ENCODE assay signal across 16 cellular contexts in the genomic region with DNA sequence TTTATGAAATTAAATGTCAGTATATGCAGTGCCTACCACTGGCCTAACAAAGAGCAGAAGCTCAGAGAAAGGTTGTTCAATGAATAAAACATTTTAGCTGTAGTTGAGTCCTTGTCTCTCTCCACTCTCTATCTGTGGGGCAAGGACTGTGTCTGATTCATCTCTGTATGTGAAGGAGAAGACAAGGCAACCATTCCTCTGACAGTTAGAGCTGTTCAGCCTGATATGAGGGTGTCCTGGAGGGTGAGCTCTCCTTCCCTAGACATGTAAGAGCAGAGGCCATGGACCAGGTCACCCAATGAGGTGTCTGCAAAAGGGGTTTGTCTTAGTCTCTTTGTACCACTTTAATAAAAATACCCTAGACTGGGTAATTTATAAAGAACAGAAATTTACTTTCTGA. TPM values are rescaled to one million over a fixed set of nuclear protein-coding genes. Genes with fewer than 3 reads are reported as not detected.
DNase-seq lines count a peak whose midpoint lies in the region; ATAC-seq and TF ChIP-seq lines count a peak whose summit lies in the region.
"Had no signal": no experiment of that assay in that cellular context is flagged by ENCODE, and none has a peak within 500 bp of the region (broad histone marks: within the 10 kb centered on the region; RNA-seq: fewer than 3 reads in every experiment).

No MANE protein-coding gene starts in this region.

- no peak overlapping the region for H2BK20ac ChIP-seq in H9 (ENCODE audit: low read depth, low read length, poor library complexity, severe bottlenecking)

- H2BK12ac ChIP-seq in H9 (ENCODE audit: insufficient read length, low read depth, low read length): no peak overlapping the region

- H3K79me2 ChIP-seq in H9 (ENCODE audit: insufficient read depth, low read length): no peaks in the 10 kb centered on the region
- H3K79me2 ChIP-seq in smooth muscle cell (ENCODE audit: low read depth): no peaks in the 10 kb centered on the region

- no peak overlapping the region for H2BK5ac ChIP-seq in H9 (ENCODE audit: insufficient read length, low read length)

- H3K4me1 ChIP-seq in Caco-2: peaks cover 39% of the 10 kb centered on the region
- H3K4me1 ChIP-seq in H9 (ENCODE audit: insufficient read depth, low read length): peaks cover 7% of the 10 kb centered on the region
- no peaks in the 10 kb centered on the region for H3K4me1 ChIP-seq in smooth muscle cell (ENCODE audit: low read depth)
- H3K4me1 ChIP-seq: BE2C, HAP-1 had no signal

- H3K9me3 Mint-ChIP-seq in Caco-2 (ENCODE audit: unreplicated experiment) (no peaks in the 10 kb centered on the region), H9 (no peaks in the 10 kb centered on the region), mesothelial cell of epicardium (no peaks in the 10 kb centered on the region)
- H3K9me3 Mint-ChIP-seq: IgD-negative memory B cell had no signal

- CTCF ChIA-PET in Caco-2 (lab: Charles Lee): interaction anchor here (0.6 to 1.1 kb wide), 2 partner anchors 43 to 86 kb away, joined by 3 read pairs; no protein-coding TSS in a partner anchor

- H3K4me3 ChIP-seq in Caco-2 (ENCODE audit: low read depth, low read length) (no peak overlapping the region), smooth muscle cell (no peak overlapping the region)
- H3K4me3 ChIP-seq: HAP-1 had no signal

- peak overlapping the region; percentile 27 for H3K27ac Mint-ChIP-seq in Caco-2 (ENCODE audit: unreplicated experiment)
- no peak overlapping the region for H3K27ac Mint-ChIP-seq in H9
- no peak overlapping the region for H3K27ac Mint-ChIP-seq in mesothelial cell of epicardium
- H3K27ac Mint-ChIP-seq: CD4-positive, alpha-beta memory T cell; IgD-negative memory B cell had no signal

- H3K23me2 ChIP-seq in H9 (ENCODE audit: insufficient read length, low read depth, low read length, poor library complexity, severe bottlenecking): no peaks in the 10 kb centered on the region

- no peaks in the 10 kb centered on the region for H3F3A ChIP-seq in smooth muscle cell (ENCODE audit: low read depth)

- H3K4me1 Mint-ChIP-seq in Caco-2 (ENCODE audit: low read depth, unreplicated experiment) (peaks cover 40% of the 10 kb centered on the region), H9 (peaks cover 31 to 40% of the 10 kb centered on the region in 2 experiments), mesothelial cell of epicardium (peaks cover 23% of the 10 kb centered on the region)

- H2BK15ac ChIP-seq in H9 (ENCODE audit: low read depth, low read length): no peak overlapping the region

- ATAC-seq in left lobe of liver: no peak

- intact Hi-C loops in Caco-2 (cut with micrococcal nuclease; ENCODE audit: unreplicated experiment): no loop called here

- no peaks in the 10 kb centered on the region for H3K36me3 ChIP-seq in Caco-2 (ENCODE audit: control insufficient read depth, insufficient read depth, low read length)
- no peaks in the 10 kb centered on the region for H3K36me3 ChIP-seq in smooth muscle cell (ENCODE audit: low read depth)
- H3K36me3 ChIP-seq: BE2C, HAP-1 had no signal

- H3K18ac ChIP-seq in H9 (ENCODE audit: insufficient read length, low read depth, low read length): no peak overlapping the region

- H3K9ac ChIP-seq in H9 (ENCODE audit: extremely low read depth, insufficient read length, low read length): no peak overlapping the region
- H3K9ac ChIP-seq in smooth muscle cell (ENCODE audit: low read depth): no peak overlapping the region

- H4K5ac ChIP-seq in H9 (ENCODE audit: insufficient read length, low read depth, low read length): no peak overlapping the region

- H4K91ac ChIP-seq in H9 (ENCODE audit: insufficient read length, low read depth, low read length): no peak overlapping the region

- no peaks in the 10 kb centered on the region for H3K9me3 ChIP-seq in Caco-2
- H3K9me3 ChIP-seq in H9 (ENCODE audit: control insufficient read depth, low read depth, low read length): no peaks in the 10 kb centered on the region
- H3K9me3 ChIP-seq in smooth muscle cell (replicated peaks; ENCODE audit: low read depth): no peaks in the 10 kb centered on the region
- H3K9me3 ChIP-seq: BE2C, HAP-1 had no signal

- no peak overlapping the region for H2AK5ac ChIP-seq in H9 (ENCODE audit: insufficient read length, low read length)

- no peak overlapping the region for H3T11ph ChIP-seq in H9 (ENCODE audit: low read length)

- no peak overlapping the region for H3K4ac ChIP-seq in H9 (ENCODE audit: low read depth, low read length)

- H3K56ac ChIP-seq in H9 (ENCODE audit: insufficient read length, low read depth, low read length): no peak overlapping the region

- H3K27ac ChIP-seq in H9 (ENCODE audit: insufficient read length, low read depth, low read length) (no peak overlapping the region), smooth muscle cell (ENCODE audit: low read depth) (no peak overlapping the region)
- H3K27ac ChIP-seq: C4-2B had no signal

- H3K27me3 ChIP-seq in Caco-2 (replicated peaks; ENCODE audit: control insufficient read depth, insufficient read depth, low read length) (no peaks in the 10 kb centered on the region), H9 (ENCODE audit: insufficient read depth, low read length) (peaks cover 9% of the 10 kb centered on the region; the same call in 1 of the 2 replicates), smooth muscle cell (ENCODE audit: low read depth) (peaks cover 31% of the 10 kb centered on the region)
- H3K27me3 ChIP-seq: BE2C had no signal

- H2BK120ac ChIP-seq in H9 (ENCODE audit: low read depth, low read length, poor library complexity, severe bottlenecking): no peak overlapping the region

- no peak overlapping the region for H3K23ac ChIP-seq in H9 (ENCODE audit: insufficient read length, low read depth, low read length)

- DNase-seq in Caco-2: peak in 1 of 2 experiments; percentile 0
- DNase-seq in H9: peak; percentile 10
- DNase-seq in left lobe of liver (ENCODE audit: low spot score): peak; percentile 1
- no peak for DNase-seq in smooth muscle cell (lab: John Stamatoyannopoulos, UW; ENCODE audit: unreplicated experiment)
- no peak for DNase-seq in NCI-H1694 (lab: John Stamatoyannopoulos, UW)
- no peak for DNase-seq in AG20443 (ENCODE audit: low spot score)
- no peak for DNase-seq in mesothelial cell of epicardium (ENCODE audit: low spot score in 2 of 2, unreplicated experiment in 2 of 2)
- DNase-seq: BE2C; CD4-positive, alpha-beta memory T cell; DMS53; GF-D8; GOT3 had no signal

- H3K79me1 ChIP-seq in H9 (ENCODE audit: insufficient read depth, low read depth, low read length, poor library complexity, severe bottlenecking): no peaks in the 10 kb centered on the region

- POLR2A ChIA-PET in Caco-2 (lab: Charles Lee): interaction anchor here (0.7 kb wide), 1 partner anchor 15 kb away, joined by 3 read pairs; no protein-coding TSS in a partner anchor

- H4K8ac ChIP-seq in H9 (replicated peaks; ENCODE audit: insufficient read length, low read depth, low read length): no peak overlapping the region

- no peak for TF ChIP-seq CTCF in Caco-2 (IDR thresholded peaks at IDR 0.05; ENCODE audit: insufficient read depth in 1 of 2, low read depth in 1 of 2, low read length in 1 of 2, severe bottlenecking in 1 of 2, unreplicated experiment in 1 of 2)
- TF ChIP-seq CTCF in H9 (conservative IDR thresholded peaks at IDR 0.05): no peak
- TF ChIP-seq CTCF in smooth muscle cell (IDR thresholded peaks at IDR 0.05; ENCODE audit: borderline replicate concordance, insufficient read depth, poor library complexity, severe bottlenecking): no peak
- TF ChIP-seq CTCF in mesothelial cell of epicardium (IDR thresholded peaks at IDR 0.05; ENCODE audit: unreplicated experiment): no peak

- H3K4me3 Mint-ChIP-seq in Caco-2 (ENCODE audit: unreplicated experiment) (no peak overlapping the region), H9 (no peak overlapping the region), mesothelial cell of epicardium (no peak overlapping the region)
- H3K4me3 Mint-ChIP-seq: CD4-positive, alpha-beta memory T cell; IgD-negative memory B cell had no signal

- peaks cover 12% of the 10 kb centered on the region for H3K36me3 Mint-ChIP-seq in Caco-2 (ENCODE audit: insufficient read depth, unreplicated experiment)
- H3K36me3 Mint-ChIP-seq in H9 (ENCODE audit: insufficient read depth in 1 of 3, low read depth in 3 of 3): no peaks in the 10 kb centered on the region
- no peaks in the 10 kb centered on the region for H3K36me3 Mint-ChIP-seq in mesothelial cell of epicardium
- H3K36me3 Mint-ChIP-seq: CD4-positive, alpha-beta memory T cell; IgD-negative memory B cell had no signal

- no peak overlapping the region for H3K4me2 ChIP-seq in H9 (ENCODE audit: insufficient read depth, insufficient read length, low read length)
- H3K4me2 ChIP-seq in smooth muscle cell: no peak overlapping the region

- no peak overlapping the region for H2AFZ ChIP-seq in H9 (ENCODE audit: low read length)
- peak overlapping the region; percentile 21 for H2AFZ ChIP-seq in smooth muscle cell (ENCODE audit: low read depth)

- no peak overlapping the region for H3K14ac ChIP-seq in H9 (ENCODE audit: insufficient read depth, low read length)

- no TSS peak for BruUV-seq in Caco-2 (replicated peaks; lab: Mats Ljungman, UMichigan)

- H4K20me1 ChIP-seq in H9 (ENCODE audit: control insufficient read depth, insufficient read depth, insufficient read length) (no peaks in the 10 kb centered on the region), smooth muscle cell (ENCODE audit: low read depth) (no peaks in the 10 kb centered on the region)

- H3K27me3 Mint-ChIP-seq in Caco-2 (ENCODE audit: insufficient read depth, unreplicated experiment): no peaks in the 10 kb centered on the region
- peaks cover 70% of the 10 kb centered on the region for H3K27me3 Mint-ChIP-seq in H9 (ENCODE audit: low read depth)
- H3K27me3 Mint-ChIP-seq in mesothelial cell of epicardium (ENCODE audit: low read depth): peaks cover 29% of the 10 kb centered on the region

RNA-seq across cellular contexts. Expression of gene PDZK1IP1, which starts 4.5 kb away (rescaled TPM):
- total RNA-seq in Caco-2 (2022) (3.8 and 6.1 TPM in 2 replicates), H9 (2021) (not detected in 2 replicates), left lobe of liver (1.3 TPM), smooth muscle cell (not detected in 2 replicates), mesothelial cell of epicardium (not detected in 3 replicates)
- polyA plus RNA-seq in smooth muscle cell: not detected in 2 replicates
- total RNA-seq: CD4-positive, alpha-beta memory T cell; HT1080 had no signal
- polyA plus RNA-seq: CD4-positive, alpha-beta memory T cell had no signal

RNA-seq across cellular contexts. Expression of gene TAL1, which starts 37.7 kb away (rescaled TPM):
- 12.2 and 15.2 TPM in 2 replicates for total RNA-seq in Caco-2 (2022)
- 0.04 TPM in 1 of 2 replicates, not detected in the other for total RNA-seq in H9 (2021)
- total RNA-seq in left lobe of liver: 1.9 TPM
- total RNA-seq in smooth muscle cell: not detected in 2 replicates
- polyA plus RNA-seq in smooth muscle cell: not detected in 2 replicates
- total RNA-seq in mesothelial cell of epicardium: 0.09 to 0.24 TPM in 2 of 3 replicates, not detected in the other
- total RNA-seq: CD4-positive, alpha-beta memory T cell had no signal
- polyA plus RNA-seq: CD4-positive, alpha-beta memory T cell had no signal

RNA-seq across cellular contexts. Expression of gene CYP4A22, which starts 57.1 kb away (rescaled TPM):
- total RNA-seq in Caco-2 (2022) (not detected in 2 replicates), H9 (2021) (not detected in 2 replicates), left lobe of liver (69.9 TPM), smooth muscle cell (not detected in 2 replicates), mesothelial cell of epicardium (not detected in 3 replicates)
- not detected in 2 replicates for polyA plus RNA-seq in smooth muscle cell
- total RNA-seq: CD4-positive, alpha-beta memory T cell; HT1080 had no signal
- polyA plus RNA-seq: CD4-positive, alpha-beta memory T cell; IgD-negative memory B cell had no signal

Comparison
In these comparisons a context has a peak if more than half of its experiments do, and no peak if none do; other contexts are left out.
1. DNase-seq: peak in H9 (single experiment) and left lobe of liver (single experiment); none in smooth muscle cell (single experiment), NCI-H1694 (single experiment), AG20443 (single experiment) and mesothelial cell of epicardium (0 of 2).
2. RNA of gene CYP4A22, which starts 57.1 kb away (total RNA-seq): 69.9 TPM in left lobe of liver (single experiment); not detected in Caco-2, not detected in H9, not detected in smooth muscle cell and not detected in mesothelial cell of epicardium; every median in the first group is over 10 times any median in the second.